ENCODE assay signal across 37 cellular contexts in the genomic region with DNA sequence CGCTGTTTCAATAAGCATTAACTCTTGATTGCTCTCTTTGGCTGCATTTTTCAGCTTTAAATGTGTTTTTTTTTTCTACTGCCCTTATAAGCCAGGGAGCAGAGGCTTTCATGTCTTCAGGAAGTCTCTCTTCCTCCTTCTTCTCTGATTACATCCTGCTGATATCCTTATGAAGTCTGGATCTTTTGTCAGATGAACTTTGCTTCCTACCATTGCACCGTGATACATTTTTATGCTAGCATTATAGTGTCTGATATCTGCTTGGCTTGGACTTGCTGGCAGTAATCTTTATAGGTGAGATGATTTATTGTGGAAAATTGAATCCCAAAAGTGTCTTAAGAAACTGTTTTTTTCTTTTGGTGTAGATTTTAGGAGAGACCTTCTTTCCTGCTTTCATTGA.
"Had no signal": no experiment of that assay in that cellular context is flagged by ENCODE, and none has a peak within 500 bp of the region (broad histone marks: within the 10 kb centered on the region; RNA-seq: fewer than 3 reads in every experiment).

No MANE protein-coding gene starts in this region.

- H3K36me3 ChIP-seq: ascending aorta, cardiac muscle cell had no signal

- H3K4me1 Mint-ChIP-seq: activated B cell treated with CpG ODN at 0.5 μM for 24 hours; activated CD4-positive, alpha-beta memory T cell treated with anti-CD3 and anti-CD28 coated beads, Interleukin-2, amount 10 ng/mL, durations not matched to agents 7 days and 5 days; activated CD8-positive, alpha-beta memory T cell treated with anti-CD3 and anti-CD28 coated beads, Interleukin-2, amount 10 ng/mL, durations not matched to agents 7 days and 5 days; activated naive CD8-positive, alpha-beta T cell treated with anti-CD3 and anti-CD28 coated beads, Interleukin-2, amount 50 U/mL, for 24 hours; central memory CD8-positive, alpha-beta T cell had no signal

- H3K27me3 ChIP-seq: ascending aorta had no signal

- H3K4me3 ChIP-seq: ascending aorta, cardiac muscle cell had no signal

- H3K36me3 Mint-ChIP-seq: activated CD8-positive, alpha-beta memory T cell treated with anti-CD3 and anti-CD28 coated beads, Interleukin-2, amount 10 ng/mL, durations not matched to agents 7 days and 5 days; activated naive CD4-positive, alpha-beta T cell treated with anti-CD3 and anti-CD28 coated beads, Interleukin-2, amount 10 ng/mL, durations not matched to agents 7 days and 5 days; activated naive CD4-positive, alpha-beta T cell treated with anti-CD3 and anti-CD28 coated beads, Interleukin-2, amount 50 U/mL, for 24 hours; activated naive CD8-positive, alpha-beta T cell; activated naive CD8-positive, alpha-beta T cell treated with anti-CD3 and anti-CD28 coated beads, Interleukin-2, amount 10 ng/mL, durations not matched to agents 7 days and 5 days; brain had no signal

- FAIRE-seq: bronchial epithelial cell, TTC549 had no signal

- DNase-seq: activated B cell treated with CpG ODN at 0.5 μM for 24 hours; activated CD4-positive, alpha-beta memory T cell treated with anti-CD3 and anti-CD28 coated beads, Interleukin-2, amount 10 ng/mL, durations not matched to agents 7 days and 5 days; activated CD4-positive, alpha-beta T cell treated with anti-CD3 and anti-CD28 coated beads for 48 hours; activated CD4-positive, alpha-beta T cell treated with anti-CD3 and anti-CD28 coated beads, Interleukin-2, amount 10 ng/mL, durations not matched to agents 7 days and 5 days; activated CD4-positive, alpha-beta T cell treated with anti-CD3 and anti-CD28 coated beads, Interleukin-2, amount 50 U/mL, for 48 hours; activated CD4-positive, CD25-positive, alpha-beta regulatory T cell treated with anti-CD3 and anti-CD28 coated beads, Interleukin-2, amount 50 U/mL, for 72 hours; activated CD8-positive, alpha-beta memory T cell treated with anti-CD3 and anti-CD28 coated beads for 24 hours; activated CD8-positive, alpha-beta memory T cell treated with anti-CD3 and anti-CD28 coated beads, Interleukin-2, amount 10 ng/mL, durations not matched to agents 7 days and 5 days; activated CD8-positive, alpha-beta memory T cell treated with anti-CD3 and anti-CD28 coated beads, Interleukin-2, amount 50 U/mL, for 48 hours; activated CD8-positive, alpha-beta T cell treated with anti-CD3 and anti-CD28 coated beads, Interleukin-2, amount 10 ng/mL, durations not matched to agents 7 days and 5 days; activated effector memory CD4-positive, alpha-beta T cell treated with Interleukin-2 at 50 U/mL for 16 hours; activated gamma-delta T cell; activated naive CD4-positive, alpha-beta T cell treated with anti-CD3 and anti-CD28 coated beads, Interleukin-2, amount 10 ng/mL, durations not matched to agents 7 days and 5 days; activated naive CD4-positive, alpha-beta T cell treated with Interleukin-2 at 50 U/mL for 16 hours; activated naive CD8-positive, alpha-beta T cell treated with anti-CD3 and anti-CD28 coated beads, Interleukin-2, amount 10 ng/mL, durations not matched to agents 7 days and 5 days; activated naive CD8-positive, alpha-beta T cell treated with anti-CD3 and anti-CD28 coated beads, Interleukin-2, amount 50 U/mL, for 24 hours; activated T-cell treated with anti-CD3 and anti-CD28 coated beads, Interleukin-2, amount 50 U/mL, for 24 hours; activated T-cell treated with anti-CD3 and anti-CD28 coated beads, Interleukin-2, amount 50 U/mL, for 48 hours; amygdala; anterior cingulate cortex; caudate nucleus; cerebellar nuclear complex; T-helper 1 cell; T-helper 2 cell; T-helper 9 cell had no signal

- H3K27ac ChIP-seq: ascending aorta, cardiac muscle cell, VCaP had no signal

- H3K4me1 ChIP-seq: ascending aorta had no signal

- H3K9me3 Mint-ChIP-seq: activated B cell treated with CpG ODN at 0.5 μM for 24 hours; activated CD4-positive, alpha-beta memory T cell treated with anti-CD3 and anti-CD28 coated beads, Interleukin-2, amount 10 ng/mL, durations not matched to agents 7 days and 5 days; activated CD4-positive, alpha-beta T cell treated with anti-CD3 and anti-CD28 coated beads, Interleukin-2, amount 10 ng/mL, durations not matched to agents 7 days and 5 days; activated naive CD4-positive, alpha-beta T cell treated with anti-CD3 and anti-CD28 coated beads, Interleukin-2, amount 10 ng/mL, durations not matched to agents 7 days and 5 days; activated naive CD4-positive, alpha-beta T cell treated with anti-CD3 and anti-CD28 coated beads, Interleukin-2, amount 50 U/mL, for 24 hours; activated naive CD8-positive, alpha-beta T cell treated with anti-CD3 and anti-CD28 coated beads, Interleukin-2, amount 10 ng/mL, durations not matched to agents 7 days and 5 days; activated naive CD8-positive, alpha-beta T cell treated with anti-CD3 and anti-CD28 coated beads, Interleukin-2, amount 50 U/mL, for 24 hours; activated T-cell treated with anti-CD3 and anti-CD28 coated beads, Interleukin-2, amount 50 U/mL, for 24 hours; activated T-helper 2 cell treated with anti-CD3 and anti-CD28 coated beads, Interferon-gamma antibody, Interleukin-2, Interleukin-4, amounts not matched to agents 10 μg/mL and 5 μg/mL and 100 μg/mL, durations not matched to agents 14 hours and 24 hours and 36 hours; central memory CD8-positive, alpha-beta T cell; T-helper 1 cell treated with Interleukin-12 subunit alpha and Interleukin-12 subunit beta and Interleukin-4 antibody, amounts not matched to agents 30 μg/mL and 1 μg/mL, for 36 hours; T-helper 2 cell treated with Interferon-gamma antibody and Interleukin-4, amounts not matched to agents 5 μg/mL and 100 μg/mL, for 36 hours had no signal

- H3K4me3 Mint-ChIP-seq: activated B cell treated with CpG ODN at 0.5 μM for 24 hours; activated CD4-positive, alpha-beta memory T cell treated with anti-CD3 and anti-CD28 coated beads, Interleukin-2, amount 10 ng/mL, durations not matched to agents 7 days and 5 days; activated CD4-positive, alpha-beta T cell treated with anti-CD3 and anti-CD28 coated beads, Interleukin-2, amount 10 ng/mL, durations not matched to agents 7 days and 5 days; activated CD8-positive, alpha-beta memory T cell treated with anti-CD3 and anti-CD28 coated beads, Interleukin-2, amount 10 ng/mL, durations not matched to agents 7 days and 5 days; activated CD8-positive, alpha-beta T cell treated with anti-CD3 and anti-CD28 coated beads, Interleukin-2, amount 10 ng/mL, durations not matched to agents 7 days and 5 days; activated naive CD4-positive, alpha-beta T cell treated with anti-CD3 and anti-CD28 coated beads, Interleukin-2, amount 10 ng/mL, durations not matched to agents 7 days and 5 days; activated naive CD4-positive, alpha-beta T cell treated with anti-CD3 and anti-CD28 coated beads, Interleukin-2, amount 50 U/mL, for 24 hours; activated naive CD8-positive, alpha-beta T cell; activated naive CD8-positive, alpha-beta T cell treated with anti-CD3 and anti-CD28 coated beads, Interleukin-2, amount 10 ng/mL, durations not matched to agents 7 days and 5 days; activated naive CD8-positive, alpha-beta T cell treated with anti-CD3 and anti-CD28 coated beads, Interleukin-2, amount 50 U/mL, for 24 hours; activated T-cell treated with anti-CD3 and anti-CD28 coated beads, Interleukin-2, amount 50 U/mL, for 24 hours; brain; central memory CD8-positive, alpha-beta T cell; T-helper 1 cell treated with Interleukin-12 subunit alpha and Interleukin-12 subunit beta and Interleukin-4 antibody, amounts not matched to agents 30 μg/mL and 1 μg/mL, for 36 hours; T-helper 2 cell treated with Interferon-gamma antibody and Interleukin-4, amounts not matched to agents 5 μg/mL and 100 μg/mL, for 36 hours had no signal

- H3K9me3 ChIP-seq: ascending aorta had no signal

- H3K27ac Mint-ChIP-seq: activated B cell treated with CpG ODN at 0.5 μM for 24 hours; activated CD4-positive, alpha-beta memory T cell treated with anti-CD3 and anti-CD28 coated beads, Interleukin-2, amount 10 ng/mL, durations not matched to agents 7 days and 5 days; activated CD4-positive, alpha-beta T cell treated with anti-CD3 and anti-CD28 coated beads, Interleukin-2, amount 10 ng/mL, durations not matched to agents 7 days and 5 days; activated CD8-positive, alpha-beta memory T cell treated with anti-CD3 and anti-CD28 coated beads, Interleukin-2, amount 10 ng/mL, durations not matched to agents 7 days and 5 days; activated CD8-positive, alpha-beta T cell treated with anti-CD3 and anti-CD28 coated beads, Interleukin-2, amount 10 ng/mL, durations not matched to agents 7 days and 5 days; activated naive CD4-positive, alpha-beta T cell treated with anti-CD3 and anti-CD28 coated beads, Interleukin-2, amount 10 ng/mL, durations not matched to agents 7 days and 5 days; activated naive CD4-positive, alpha-beta T cell treated with anti-CD3 and anti-CD28 coated beads, Interleukin-2, amount 50 U/mL, for 24 hours; activated naive CD8-positive, alpha-beta T cell; activated naive CD8-positive, alpha-beta T cell treated with anti-CD3 and anti-CD28 coated beads, Interleukin-2, amount 10 ng/mL, durations not matched to agents 7 days and 5 days; activated naive CD8-positive, alpha-beta T cell treated with anti-CD3 and anti-CD28 coated beads, Interleukin-2, amount 50 U/mL, for 24 hours; activated T-cell treated with anti-CD3 and anti-CD28 coated beads, Interleukin-2, amount 50 U/mL, for 24 hours; activated T-helper 2 cell treated with anti-CD3 and anti-CD28 coated beads, Interferon-gamma antibody, Interleukin-2, Interleukin-4, amounts not matched to agents 10 μg/mL and 5 μg/mL and 100 μg/mL, durations not matched to agents 14 hours and 24 hours and 36 hours; brain; T-helper 1 cell treated with Interleukin-12 subunit alpha and Interleukin-12 subunit beta and Interleukin-4 antibody, amounts not matched to agents 30 μg/mL and 1 μg/mL, for 36 hours; T-helper 2 cell treated with Interferon-gamma antibody and Interleukin-4, amounts not matched to agents 5 μg/mL and 100 μg/mL, for 36 hours had no signal

- ATAC-seq: activated CD8-positive, alpha-beta memory T cell treated with anti-CD3 and anti-CD28 coated beads, Interleukin-2, amount 10 ng/mL, durations not matched to agents 7 days and 5 days; activated CD8-positive, alpha-beta T cell treated with anti-CD3 and anti-CD28 coated beads, Interleukin-2, amount 10 ng/mL, durations not matched to agents 7 days and 5 days; activated naive CD8-positive, alpha-beta T cell treated with anti-CD3 and anti-CD28 coated beads, Interleukin-2, amount 50 U/mL, for 24 hours had no signal
